Comparison of ENCODE assay signal across 8 cellular contexts in the genomic region with DNA sequence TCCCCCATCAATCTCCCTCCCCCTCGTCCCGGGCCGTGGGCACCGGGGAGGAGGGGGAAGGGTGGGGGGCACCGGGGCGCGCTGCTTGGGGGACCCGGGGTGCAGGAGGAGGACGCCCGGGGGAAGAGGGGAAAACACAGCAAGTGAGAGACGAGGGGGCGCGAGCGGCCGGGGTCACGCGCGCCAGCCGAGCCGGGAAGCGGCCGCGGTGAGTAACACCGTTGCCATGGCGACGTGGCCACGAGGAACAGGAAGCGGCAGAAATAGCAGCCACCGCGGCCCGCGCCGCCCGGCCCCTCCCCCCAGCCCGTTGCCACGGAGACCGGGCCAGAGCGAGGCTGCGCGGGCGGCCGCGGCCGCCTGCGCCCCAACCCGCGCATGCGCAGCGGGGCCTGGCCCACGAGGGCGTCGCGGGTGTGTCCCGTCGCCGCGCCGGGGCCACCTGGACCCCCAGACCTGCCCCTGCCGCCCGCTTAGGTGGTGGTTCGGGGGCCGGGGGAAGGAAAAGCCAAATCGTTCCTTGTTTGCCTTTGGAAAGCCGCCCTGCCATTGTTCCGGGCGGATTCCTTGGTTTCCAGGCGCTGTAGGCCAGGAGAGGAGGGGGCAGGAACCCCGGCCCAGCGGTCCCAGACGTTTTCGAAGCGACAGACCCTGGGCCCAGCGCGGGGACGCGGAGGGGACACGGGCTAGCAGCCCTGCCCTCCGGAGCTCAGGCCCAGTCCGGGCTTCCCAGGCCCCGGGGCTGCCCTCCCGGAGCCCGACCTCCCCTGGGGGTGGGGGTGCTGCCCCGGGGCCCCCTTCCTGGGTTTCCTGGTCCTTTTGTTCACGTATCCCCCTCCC.
DNase-seq lines count a peak whose midpoint lies in the region; ATAC-seq and TF ChIP-seq lines count a peak whose summit lies in the region.

No MANE protein-coding gene starts in this region.

- H3K9me3 ChIP-seq in BE2C, result no peaks in the 10 kb centered on the region

- peak overlapping the region; percentile 54 for H3K4me3 ChIP-seq in BE2C (ENCODE audit: low read depth, low read length)

- ATAC-seq in GM19324 (IDR thresholded peaks at IDR 0.05; ENCODE audit: low FRiP score, unreplicated experiment) (peak; percentile 92), HG03460 (IDR thresholded peaks at IDR 0.05; ENCODE audit: unreplicated experiment) (peak; percentile 73)

- H3K27me3 ChIP-seq in BE2C (no peaks in the 10 kb centered on the region), layer of hippocampus (ENCODE audit: control insufficient read depth, insufficient read depth, low read length) (no peaks in the 10 kb centered on the region)

- H3K4me1 ChIP-seq in BE2C, result peaks cover 54% of the 10 kb centered on the region

- H3K27ac ChIP-seq in cingulate gyrus (ENCODE audit: low read depth, low read length) (peak overlapping the region; percentile 100), layer of hippocampus (ENCODE audit: low read depth, low read length) (peak overlapping the region; percentile 100)

- TF ChIP-seq CTCF in BE2C (IDR thresholded peaks at IDR 0.05; ENCODE audit: low read depth, low read length), result no peak

- DNase-seq in BE2C (peak; percentile 100), NCI-H524 treated with DMSO at 0.1 percent for 48 hours (lab: John Stamatoyannopoulos, UW) (peak; percentile 64)
- DNase-seq in activated CD4-positive, alpha-beta T cell treated with anti-CD3 and anti-CD28 coated beads for 48 hours, result peak; percentile 99
- DNase-seq in stimulated activated CD4-positive, alpha-beta T cell treated with anti-CD3 and anti-CD28 coated beads, Interleukin-1b, Interleukin-23, amount 100 ng/mL, for 1 hour (ENCODE audit: low read depth in 2 of 2), result peak; percentile 98 to 99

- no peaks in the 10 kb centered on the region for H3K36me3 ChIP-seq in BE2C

Comparison
In these comparisons a context has a peak if more than half of its experiments do, and no peak if none do; other contexts are left out.
1. Peak in every context shown above with its lines: DNase-seq, ATAC-seq, H3K4me3 ChIP-seq and H3K27ac ChIP-seq.